ENCODE assay signal across 10 cellular contexts in genomic region chr11:63858628-63859550, GRCh38. TPM values are rescaled to one million over a fixed set of nuclear protein-coding genes. Genes with fewer than 3 reads are reported as not detected.
A peak's percentile ranks its signal among the peaks of the same experiment; 100 is the strongest.
DNase-seq lines count a peak whose midpoint lies in the region; ATAC-seq and TF ChIP-seq lines count a peak whose summit lies in the region.
"Had no signal": no experiment of that assay in that cellular context is flagged by ENCODE, and none has a peak within 500 bp of the region (broad histone marks: within the 10 kb centered on the region; RNA-seq: fewer than 3 reads in every experiment).

No MANE protein-coding gene starts in this region.

- peaks cover 30 to 41% (median 38%) of the 10 kb centered on the region in 4 donors for H3K4me1 ChIP-seq in upper lobe of left lung

- TF ChIP-seq CTCF in upper lobe of left lung (IDR thresholded peaks at IDR 0.05), result no peak

- in situ Hi-C loops in ACHN (cut with HindIII; ENCODE audit: low pct_ligation_motif_present, low pct_unique_long_range_greater_than_20kb, low sequenced_read_pairs), result no loop called here

- TF ChIP-seq EP300 in upper lobe of left lung (IDR thresholded peaks at IDR 0.05), result no peak

- peaks cover 0 to 10% of the 10 kb centered on the region in 2 donors for H3K36me3 Mint-ChIP-seq in activated T-cell treated with anti-CD3 and anti-CD28 coated beads, Interleukin-2, amount 50 U/mL, for 72 hours (ENCODE audit: insufficient read depth in 2 of 2)
- peaks cover 12% of the 10 kb centered on the region for H3K36me3 Mint-ChIP-seq in activated T-cell treated with anti-CD3 and anti-CD28 coated beads, Interleukin-2, amount 50 U/mL, for 4 hours (ENCODE audit: insufficient read depth)
- peaks cover 30% of the 10 kb centered on the region for H3K36me3 Mint-ChIP-seq in central memory CD8-positive, alpha-beta T cell (ENCODE audit: insufficient read depth)

- no peaks in the 10 kb centered on the region for H3K9me3 ChIP-seq in upper lobe of left lung

- no peak overlapping the region for H3K4me3 Mint-ChIP-seq in activated T-cell treated with anti-CD3 and anti-CD28 coated beads, Interleukin-2, amount 50 U/mL, for 72 hours
- no peak overlapping the region for H3K4me3 Mint-ChIP-seq in activated T-cell treated with anti-CD3 and anti-CD28 coated beads, Interleukin-2, amount 50 U/mL, for 4 hours
- no peak overlapping the region for H3K4me3 Mint-ChIP-seq in central memory CD8-positive, alpha-beta T cell

- peak overlapping the region; percentile 17 for H3K27ac Mint-ChIP-seq in activated T-cell treated with anti-CD3 and anti-CD28 coated beads, Interleukin-2, amount 50 U/mL, for 72 hours
- peak overlapping the region; percentile 32 for H3K27ac Mint-ChIP-seq in central memory CD8-positive, alpha-beta T cell (ENCODE audit: low read depth)

- TF ChIP-seq POLR2A in upper lobe of left lung (IDR thresholded peaks at IDR 0.05), result no peak

- peaks cover 0 to 13% (median 0%) of the 10 kb centered on the region in 4 donors for H3K36me3 ChIP-seq in upper lobe of left lung

- H3K4me3 ChIP-seq in upper lobe of left lung, result no peak overlapping the region

- H3K27ac ChIP-seq in upper lobe of left lung, result peak overlapping the region; percentile 56 to 81 (median 64)

- ATAC-seq in activated T-cell treated with anti-CD3 and anti-CD28 coated beads, Interleukin-2, amount 50 U/mL, for 72 hours (replicated peaks in 1 of 2), result no peak
- no peak for ATAC-seq in activated T-cell treated with anti-CD3 and anti-CD28 coated beads, Interleukin-2, amount 50 U/mL, for 4 hours
- no peak for ATAC-seq in central memory CD8-positive, alpha-beta T cell (replicated peaks; ENCODE audit: extremely low read depth, poor library complexity, severe bottlenecking)
- peak; percentile 34 to 81 for ATAC-seq in upper lobe of left lung (ENCODE audit: low FRiP score in 2 of 2)
- ATAC-seq: HCT116 had no signal

- no peaks in the 10 kb centered on the region for H3K9me3 Mint-ChIP-seq in activated T-cell treated with anti-CD3 and anti-CD28 coated beads, Interleukin-2, amount 50 U/mL, for 72 hours
- H3K9me3 Mint-ChIP-seq in activated T-cell treated with anti-CD3 and anti-CD28 coated beads, Interleukin-2, amount 50 U/mL, for 4 hours, result no peaks in the 10 kb centered on the region
- no peaks in the 10 kb centered on the region for H3K9me3 Mint-ChIP-seq in central memory CD8-positive, alpha-beta T cell

- 76 to 77% methylated on average over 11 of the region's 11 CpGs for WGBS in upper lobe of left lung, 2 donors

- H3K27me3 ChIP-seq in upper lobe of left lung, result no peaks in the 10 kb centered on the region

- no peak for DNase-seq in activated T-cell treated with anti-CD3 and anti-CD28 coated beads, Interleukin-2, amount 50 U/mL, for 72 hours
- DNase-seq in activated T-cell treated with anti-CD3 and anti-CD28 coated beads, Interleukin-2, amount 50 U/mL, for 4 hours, result no peak
- no peak for DNase-seq in central memory CD8-positive, alpha-beta T cell (ENCODE audit: low spot score in 2 of 2)
- DNase-seq in lung microvascular endothelial cell (ENCODE audit: low read depth in 2 of 2) (peak; percentile 29 to 82), upper lobe of left lung (peak in 1 of 2 donors; percentile 79), dedifferentiated amniotic fluid mesenchymal stem cell (ENCODE audit: extremely low spot score) (no peak), ACHN (no peak), globus pallidus (ENCODE audit: low spot score) (no peak)
- DNase-seq: islet precursor cell had no signal

- peaks cover 39% of the 10 kb centered on the region for H3K4me1 Mint-ChIP-seq in activated T-cell treated with anti-CD3 and anti-CD28 coated beads, Interleukin-2, amount 50 U/mL, for 72 hours (ENCODE audit: low read depth)
- peaks cover 51% of the 10 kb centered on the region for H3K4me1 Mint-ChIP-seq in activated T-cell treated with anti-CD3 and anti-CD28 coated beads, Interleukin-2, amount 50 U/mL, for 4 hours (ENCODE audit: low read depth)
- H3K4me1 Mint-ChIP-seq in central memory CD8-positive, alpha-beta T cell, result peaks cover 38% of the 10 kb centered on the region

- no peaks in the 10 kb centered on the region for H3K27me3 Mint-ChIP-seq in activated T-cell treated with anti-CD3 and anti-CD28 coated beads, Interleukin-2, amount 50 U/mL, for 72 hours (ENCODE audit: low read depth)
- H3K27me3 Mint-ChIP-seq in activated T-cell treated with anti-CD3 and anti-CD28 coated beads, Interleukin-2, amount 50 U/mL, for 4 hours (ENCODE audit: low read depth), result no peaks in the 10 kb centered on the region
- H3K27me3 Mint-ChIP-seq in central memory CD8-positive, alpha-beta T cell, result no peaks in the 10 kb centered on the region

RNA-seq across cellular contexts. Expression of gene MARK2, which starts 20.0 kb away (rescaled TPM):
- total RNA-seq in activated T-cell treated with anti-CD3 and anti-CD28 coated beads, Interleukin-2, amount 50 U/mL, for 72 hours, result 10 to 100 TPM; 29.0 to 30.0 TPM
- 10 to 100 TPM; 32.6 to 33.6 (median 33.4) TPM for total RNA-seq in activated T-cell treated with anti-CD3 and anti-CD28 coated beads, Interleukin-2, amount 50 U/mL, for 4 hours
- total RNA-seq in lung microvascular endothelial cell, result 6.8 and 9.9 TPM in 2 replicates
- total RNA-seq in upper lobe of left lung, result 10 to 100 TPM; 41.7 to 67.1 (median 50.7) TPM

RNA-seq across cellular contexts. Expression of gene SPINDOC, which starts 45.6 kb away (rescaled TPM):
- total RNA-seq in activated T-cell treated with anti-CD3 and anti-CD28 coated beads, Interleukin-2, amount 50 U/mL, for 72 hours, result 10 to 100 TPM; 21.9 to 26.7 TPM
- 10 to 100 TPM; 24.0 to 28.9 (median 24.5) TPM for total RNA-seq in activated T-cell treated with anti-CD3 and anti-CD28 coated beads, Interleukin-2, amount 50 U/mL, for 4 hours
- 8.1 and 8.9 TPM in 2 replicates for total RNA-seq in lung microvascular endothelial cell
- total RNA-seq in upper lobe of left lung, result 10 to 100 TPM in 5 of 6 donors, 1 to 10 TPM in 1; 9.0 to 22.5 (median 16.3) TPM

RNA-seq across cellular contexts. Expression of gene RCOR2, which starts 58.1 kb away (rescaled TPM):
- under 1 TPM; 0.39 to 0.96 TPM for total RNA-seq in activated T-cell treated with anti-CD3 and anti-CD28 coated beads, Interleukin-2, amount 50 U/mL, for 72 hours
- under 1 TPM in 2 of 3 donors, not detected in 1; 0.13 to 0.27 TPM for total RNA-seq in activated T-cell treated with anti-CD3 and anti-CD28 coated beads, Interleukin-2, amount 50 U/mL, for 4 hours
- total RNA-seq in lung microvascular endothelial cell (under 0.01 and 0.22 TPM in 2 replicates), upper lobe of left lung (under 1 TPM in 2 of 6 donors, not detected in 4; 0.14 to 0.40 TPM)

Comparison
In these comparisons a context has a peak if more than half of its experiments do, and no peak if none do; other contexts are left out.
1. ATAC-seq: peak in upper lobe of left lung (2 of 2); none in activated T-cell treated with anti-CD3 and anti-CD28 coated beads, Interleukin-2, amount 50 U/mL, for 72 hours (0 of 2), activated T-cell treated with anti-CD3 and anti-CD28 coated beads, Interleukin-2, amount 50 U/mL, for 4 hours (0 of 2) and central memory CD8-positive, alpha-beta T cell (single experiment).
2. DNase-seq: peak in lung microvascular endothelial cell (2 of 2); none in activated T-cell treated with anti-CD3 and anti-CD28 coated beads, Interleukin-2, amount 50 U/mL, for 72 hours (0 of 2), activated T-cell treated with anti-CD3 and anti-CD28 coated beads, Interleukin-2, amount 50 U/mL, for 4 hours (single experiment), central memory CD8-positive, alpha-beta T cell (0 of 2), dedifferentiated amniotic fluid mesenchymal stem cell (single experiment), ACHN (single experiment) and globus pallidus (single experiment).